In genomic region chr5:163460562-163461176, GRCh38 we compare ENCODE assay signal across 8 cellular contexts. TPM values are rescaled to one million over a fixed set of nuclear protein-coding genes. Genes with fewer than 3 reads are reported as not detected.
DNase-seq lines count a peak whose midpoint lies in the region; ATAC-seq and TF ChIP-seq lines count a peak whose summit lies in the region.

A gene with protein sequence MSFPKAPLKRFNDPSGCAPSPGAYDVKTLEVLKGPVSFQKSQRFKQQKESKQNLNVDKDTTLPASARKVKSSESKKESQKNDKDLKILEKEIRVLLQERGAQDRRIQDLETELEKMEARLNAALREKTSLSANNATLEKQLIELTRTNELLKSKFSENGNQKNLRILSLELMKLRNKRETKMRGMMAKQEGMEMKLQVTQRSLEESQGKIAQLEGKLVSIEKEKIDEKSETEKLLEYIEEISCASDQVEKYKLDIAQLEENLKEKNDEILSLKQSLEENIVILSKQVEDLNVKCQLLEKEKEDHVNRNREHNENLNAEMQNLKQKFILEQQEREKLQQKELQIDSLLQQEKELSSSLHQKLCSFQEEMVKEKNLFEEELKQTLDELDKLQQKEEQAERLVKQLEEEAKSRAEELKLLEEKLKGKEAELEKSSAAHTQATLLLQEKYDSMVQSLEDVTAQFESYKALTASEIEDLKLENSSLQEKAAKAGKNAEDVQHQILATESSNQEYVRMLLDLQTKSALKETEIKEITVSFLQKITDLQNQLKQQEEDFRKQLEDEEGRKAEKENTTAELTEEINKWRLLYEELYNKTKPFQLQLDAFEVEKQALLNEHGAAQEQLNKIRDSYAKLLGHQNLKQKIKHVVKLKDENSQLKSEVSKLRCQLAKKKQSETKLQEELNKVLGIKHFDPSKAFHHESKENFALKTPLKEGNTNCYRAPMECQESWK (plus strand): TSS chr5:163460632. CDS start chr5:163460693, 61 bp downstream.

- DNase-seq in A172 (ENCODE audit: low spot score) (peak; percentile 49), EL (peak; percentile 40), NCI-H146 (lab: John Stamatoyannopoulos, UW) (peak; percentile 65), adipocyte (ENCODE audit: low read depth) (peak; percentile 59), kidney tubule cell (ENCODE audit: low spot score) (peak; percentile 41), tibial artery (peak in 1 of 2 donors; percentile 20), GM03348 (ENCODE audit: low spot score) (no peak)

- intact Hi-C loops in tibial artery (cut with DNase I; ENCODE audit: low total_unique reads), result loop anchor here (5.0 kb wide), 1 partner anchor 42 kb away; no protein-coding TSS in a partner anchor

- H3K9me3 ChIP-seq in adipocyte (ENCODE audit: control insufficient read depth, low read length) (no peaks in the 10 kb centered on the region), tibial artery (no peaks in the 10 kb centered on the region)

- no peaks in the 10 kb centered on the region for H3K27me3 ChIP-seq in adipocyte (replicated peaks; ENCODE audit: control insufficient read depth, insufficient read depth, low read length)
- no peaks in the 10 kb centered on the region for H3K27me3 ChIP-seq in tibial artery

- H3K9ac ChIP-seq in adipocyte (ENCODE audit: low read length), result peak within 1 kb of the TSS; percentile 97

- no peak for ATAC-seq in HG03521 (IDR thresholded peaks at IDR 0.05; ENCODE audit: unreplicated experiment)

- H3K27ac ChIP-seq in tibial artery, result peak within 1 kb of the TSS; percentile 96 to 97

- no peak for TF ChIP-seq CTCF in tibial artery (IDR thresholded peaks at IDR 0.05)

- H3K4me3 ChIP-seq in adipocyte (ENCODE audit: low read length), result peak within 1 kb of the TSS; percentile 97
- H3K4me3 ChIP-seq in tibial artery, result peak within 1 kb of the TSS; percentile 68 to 84

- peaks cover 40% of the 10 kb centered on the region for H3K4me1 ChIP-seq in adipocyte (ENCODE audit: control insufficient read depth, insufficient read depth, low read length)
- H3K4me1 ChIP-seq in tibial artery, result peaks cover 0 to 31% (median 16%) of the 10 kb centered on the region in 4 donors

- H3K36me3 ChIP-seq in adipocyte (ENCODE audit: control insufficient read depth, insufficient read depth, low read length, severe bottlenecking) (peaks cover 3% of the 10 kb centered on the region), tibial artery (peaks cover 0 to 3% (median under 1%) of the 10 kb centered on the region in 3 donors)

RNA-seq across cellular contexts. Expression of the gene that starts here (rescaled TPM):
- 87.2 and 94.1 TPM in 2 replicates for total RNA-seq in A172 (2014; rRNA removed; shearing (Covaris generic))
